7 cellular contexts compared by ENCODE assay signal in the genomic region with DNA sequence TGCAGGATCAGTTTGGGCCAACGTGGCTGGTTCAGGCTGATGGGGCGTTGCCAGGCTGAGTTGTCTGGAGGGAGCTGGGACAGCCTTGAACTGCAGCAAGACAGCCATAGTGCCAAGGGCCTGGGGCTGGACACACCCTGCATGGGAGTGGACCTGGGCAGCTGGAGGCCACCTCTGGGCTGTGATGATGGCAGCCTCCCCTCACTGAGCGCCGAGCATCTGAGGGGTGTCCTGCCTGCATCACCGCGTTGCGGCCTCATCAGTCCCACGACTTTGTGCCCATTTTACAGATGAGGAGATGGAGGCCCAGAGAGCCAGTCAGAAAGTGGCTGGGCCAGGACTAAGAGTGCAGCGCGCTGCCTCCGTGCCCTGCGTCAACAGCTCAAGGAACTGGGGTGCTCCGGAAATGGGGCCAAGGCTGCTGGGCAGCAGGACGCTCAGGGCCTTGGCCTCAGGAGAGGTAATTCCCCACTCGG. TPM values are rescaled to one million over a fixed set of nuclear protein-coding genes. Genes with fewer than 3 reads are reported as not detected.
A peak's percentile ranks its signal among the peaks of the same experiment; 100 is the strongest.
DNase-seq lines count a peak whose midpoint lies in the region; ATAC-seq and TF ChIP-seq lines count a peak whose summit lies in the region.

No MANE protein-coding gene starts in this region.

- H3K4me3 Mint-ChIP-seq in activated naive CD8-positive, alpha-beta T cell treated with anti-CD3 and anti-CD28 coated beads, Interleukin-2, amount 50 U/mL, for 24 hours, result peak overlapping the region; percentile 82
- H3K4me3 Mint-ChIP-seq in immature natural killer cell, result peak overlapping the region; percentile 87 to 96 (median 92)
- H3K4me3 Mint-ChIP-seq in stimulated activated naive CD8-positive, alpha-beta T cell treated with anti-CD3 and anti-CD28 coated beads, Interleukin-15, amount 100 ng/mL, for 72 hours, result peak overlapping the region; percentile 80 to 91

- H3K4me1 Mint-ChIP-seq in activated naive CD8-positive, alpha-beta T cell treated with anti-CD3 and anti-CD28 coated beads, Interleukin-2, amount 50 U/mL, for 24 hours, result peaks cover 43% of the 10 kb centered on the region
- H3K4me1 Mint-ChIP-seq in immature natural killer cell, result peaks cover 30 to 44% of the 10 kb centered on the region in 2 donors
- H3K4me1 Mint-ChIP-seq in stimulated activated naive CD8-positive, alpha-beta T cell treated with anti-CD3 and anti-CD28 coated beads, Interleukin-15, amount 100 ng/mL, for 72 hours, result peaks cover 56% of the 10 kb centered on the region

- H3K27ac Mint-ChIP-seq in activated naive CD8-positive, alpha-beta T cell treated with anti-CD3 and anti-CD28 coated beads, Interleukin-2, amount 50 U/mL, for 24 hours, result peak overlapping the region; percentile 78
- H3K27ac Mint-ChIP-seq in immature natural killer cell, result peak overlapping the region; percentile 76 to 96 (median 91)
- peak overlapping the region; percentile 97 to 99 for H3K27ac Mint-ChIP-seq in stimulated activated naive CD8-positive, alpha-beta T cell treated with anti-CD3 and anti-CD28 coated beads, Interleukin-15, amount 100 ng/mL, for 72 hours

- ATAC-seq in activated naive CD8-positive, alpha-beta T cell treated with anti-CD3 and anti-CD28 coated beads, Interleukin-2, amount 50 U/mL, for 24 hours, result no peak
- peak; percentile 10 for ATAC-seq in stimulated activated naive CD8-positive, alpha-beta T cell treated with anti-CD3 and anti-CD28 coated beads, Interleukin-15, amount 100 ng/mL, for 72 hours
- no peak for ATAC-seq in GM21381 (IDR thresholded peaks at IDR 0.05; ENCODE audit: unreplicated experiment)

- peaks cover 8% of the 10 kb centered on the region; the same call in 1 of the 2 replicates for H3K27me3 ChIP-seq in HUES48 (ENCODE audit: control insufficient read depth, insufficient read depth, low read length)

- peak overlapping the region; percentile 54 for H3K4me3 ChIP-seq in HUES48 (ENCODE audit: low read depth, low read length)

- no peaks in the 10 kb centered on the region for H3K9me3 ChIP-seq in HUES48 (ENCODE audit: control insufficient read depth, insufficient read depth, low read length)

- H3K4me1 ChIP-seq in HUES48 (ENCODE audit: control insufficient read depth, insufficient read depth, low read length), result peaks cover 7% of the 10 kb centered on the region; the same call in 1 of the 2 replicates

- no peak overlapping the region for H3K27ac ChIP-seq in HUES48 (ENCODE audit: low read depth, low read length)

- TF ChIP-seq CTCF in GM10266 (IDR thresholded peaks at IDR 0.05; ENCODE audit: control insufficient read depth, insufficient read depth, low read depth, missing control alignments), result no peak

- no peaks in the 10 kb centered on the region for H3K36me3 Mint-ChIP-seq in activated naive CD8-positive, alpha-beta T cell treated with anti-CD3 and anti-CD28 coated beads, Interleukin-2, amount 50 U/mL, for 24 hours (ENCODE audit: low read depth)
- H3K36me3 Mint-ChIP-seq in immature natural killer cell, result no peaks in the 10 kb centered on the region

- DNase-seq in activated naive CD8-positive, alpha-beta T cell treated with anti-CD3 and anti-CD28 coated beads, Interleukin-2, amount 50 U/mL, for 24 hours, result no peak
- DNase-seq in immature natural killer cell (no peak), GM10266 (ENCODE audit: extremely low spot score) (no peak)
- DNase-seq in stimulated activated naive CD8-positive, alpha-beta T cell treated with anti-CD3 and anti-CD28 coated beads, Interleukin-15, amount 100 ng/mL, for 72 hours, result no peak
- no peak for DNase-seq in stimulated activated CD4-positive, alpha-beta T cell treated with anti-CD3 and anti-CD28 coated beads, Interleukin-2, amount 100 ng/mL, for 48 hours

- no peaks in the 10 kb centered on the region for H3K36me3 ChIP-seq in HUES48 (ENCODE audit: control insufficient read depth, insufficient read depth, low read length)

- no peak overlapping the region for H3K9ac ChIP-seq in HUES48 (ENCODE audit: low read depth, low read length)

- no peaks in the 10 kb centered on the region for H3K27me3 Mint-ChIP-seq in activated naive CD8-positive, alpha-beta T cell treated with anti-CD3 and anti-CD28 coated beads, Interleukin-2, amount 50 U/mL, for 24 hours
- H3K27me3 Mint-ChIP-seq in immature natural killer cell (ENCODE audit: low read depth in 3 of 3), result peaks cover 0 to 11% (median 2%) of the 10 kb centered on the region in 3 donors
- H3K27me3 Mint-ChIP-seq in stimulated activated naive CD8-positive, alpha-beta T cell treated with anti-CD3 and anti-CD28 coated beads, Interleukin-15, amount 100 ng/mL, for 72 hours, result no peaks in the 10 kb centered on the region

- H3K9me3 Mint-ChIP-seq in activated naive CD8-positive, alpha-beta T cell treated with anti-CD3 and anti-CD28 coated beads, Interleukin-2, amount 50 U/mL, for 24 hours, result no peaks in the 10 kb centered on the region
- no peaks in the 10 kb centered on the region for H3K9me3 Mint-ChIP-seq in immature natural killer cell
- no peaks in the 10 kb centered on the region for H3K9me3 Mint-ChIP-seq in stimulated activated naive CD8-positive, alpha-beta T cell treated with anti-CD3 and anti-CD28 coated beads, Interleukin-15, amount 100 ng/mL, for 72 hours

RNA-seq across cellular contexts. Expression of a gene that starts 0.6 kb away (rescaled TPM):
- 100 to 1,000 TPM; 338 to 509 (median 463) TPM for polyA plus RNA-seq in immature natural killer cell

RNA-seq across cellular contexts. Expression of a gene that starts 7.6 kb away (rescaled TPM):
- 10 to 100 TPM in 1 of 3 donors, 1 to 10 TPM in 2; 5.8 to 10.2 (median 9.6) TPM for polyA plus RNA-seq in immature natural killer cell

RNA-seq across cellular contexts. Expression of a gene that starts 36.2 kb away (rescaled TPM):
- polyA plus RNA-seq in immature natural killer cell, result 10 to 100 TPM; 10.8 to 17.5 (median 16.4) TPM

RNA-seq across cellular contexts. Expression of a gene that starts 40.2 kb away (rescaled TPM):
- 1 to 10 TPM in 1 of 3 donors, under 1 TPM in 1, not detected in 1; 0.45 to 1.6 TPM for polyA plus RNA-seq in immature natural killer cell
